8 cellular contexts compared by ENCODE assay signal in the genomic region with DNA sequence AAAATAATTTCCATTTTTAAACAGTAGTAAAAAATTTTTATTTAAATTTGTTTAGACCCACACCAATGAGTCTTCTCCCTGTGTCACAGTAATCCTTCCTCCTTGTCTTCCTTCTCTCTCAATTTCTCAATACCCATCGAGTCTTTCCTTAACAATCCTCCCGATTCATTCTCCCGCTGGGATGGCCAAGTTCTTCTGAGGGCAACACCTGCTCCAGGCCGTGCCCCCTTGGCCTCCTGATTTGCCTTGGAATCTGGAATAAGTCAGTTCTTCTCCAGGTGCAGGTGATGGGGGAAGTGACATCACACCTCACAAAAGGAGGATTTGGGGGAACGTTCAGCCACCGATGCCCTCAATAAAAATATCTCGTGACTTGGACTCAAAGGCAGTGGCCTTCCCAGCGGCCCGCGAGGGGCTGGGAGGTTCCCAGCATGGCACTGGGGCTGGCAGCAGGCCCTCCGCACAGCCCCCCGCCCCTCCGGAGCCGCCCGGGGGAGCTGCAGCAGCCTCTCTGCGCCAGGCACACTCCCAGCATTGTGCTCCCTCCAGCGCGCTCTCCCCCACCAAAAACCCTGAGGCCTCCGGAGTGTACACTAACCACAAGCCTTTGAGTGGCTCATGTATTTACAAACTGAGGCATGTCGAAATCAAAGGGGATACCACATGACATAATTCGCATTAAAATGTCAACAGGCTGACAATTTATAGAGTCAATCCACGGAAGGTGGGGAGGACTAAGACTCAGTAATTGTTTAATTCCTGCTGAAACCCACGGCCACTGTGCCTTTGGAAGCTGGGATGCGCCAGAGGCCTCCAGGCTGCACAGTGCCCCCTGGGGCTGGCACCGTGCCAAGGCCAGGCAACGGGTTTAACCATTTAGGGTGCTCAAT.
DNase-seq lines count a peak whose midpoint lies in the region; ATAC-seq and TF ChIP-seq lines count a peak whose summit lies in the region.

No MANE protein-coding gene starts in this region.

- no peaks in the 10 kb centered on the region for H3K9me2 ChIP-seq in PC-3 (replicated peaks; ENCODE audit: low read length)

- peak overlapping the region; percentile 49 for H2AFZ ChIP-seq in PC-3 (ENCODE audit: low read length)

- TF ChIP-seq CTCF in A673 (conservative IDR thresholded peaks at IDR 0.05; ENCODE audit: low read depth, low read length) = 0 out of 2 replicates have a peak, but pooled peaks have one; percentile 22
- TF ChIP-seq CTCF in PC-3 (conservative IDR thresholded peaks at IDR 0.05; ENCODE audit: low read depth, low read length) = no peak
- TF ChIP-seq CTCF in fibroblast of the aortic adventitia (IDR thresholded peaks at IDR 0.05; ENCODE audit: insufficient read depth, low read length) = no peak

- DNase-seq in A673 (ENCODE audit: low spot score) (peak; percentile 93), HT1080 (ENCODE audit: low read depth) (peak; percentile 32), PC-3 (peak; percentile 96), fibroblast of the aortic adventitia (ENCODE audit: low read depth) (peak; percentile 16), globus pallidus (ENCODE audit: low spot score) (no peak), cerebellum (ENCODE audit: low spot score) (no peak)
- DNase-seq in activated T-cell treated with anti-CD3 and anti-CD28 coated beads, Interleukin-2, amount 50 U/mL, for 4 hours = no peak
- no peak for DNase-seq in activated CD4-positive, alpha-beta memory T cell treated with anti-CD3 and anti-CD28 coated beads for 36 hours

- H3K36me3 Mint-ChIP-seq in activated T-cell treated with anti-CD3 and anti-CD28 coated beads, Interleukin-2, amount 50 U/mL, for 4 hours (ENCODE audit: insufficient read depth) = no peaks in the 10 kb centered on the region
- H3K36me3 Mint-ChIP-seq in activated CD4-positive, alpha-beta memory T cell treated with anti-CD3 and anti-CD28 coated beads for 36 hours = no peaks in the 10 kb centered on the region

- H3K36me3 ChIP-seq in A673 (ENCODE audit: insufficient read depth, low read length, poor library complexity, severe bottlenecking) (no peaks in the 10 kb centered on the region), PC-3 (ENCODE audit: low read depth, low read length) (no peaks in the 10 kb centered on the region)

- intact Hi-C loops in A673 (cut with micrococcal nuclease; ENCODE audit: unreplicated experiment) (no loop called here), PC-3 (cut with micrococcal nuclease) (loop anchor here (5.0 kb wide), 2 partner anchors 50 to 120 kb away; a partner anchor contains a TSS)
- intact Hi-C loops in activated CD4-positive, alpha-beta memory T cell treated with anti-CD3 and anti-CD28 coated beads for 36 hours (cut with micrococcal nuclease) = no loop called here

- POLR2A ChIA-PET in A673 (lab: Charles Lee; ENCODE audit: low non-redundant PET) (no interaction called here), PC-3 (lab: Charles Lee; ENCODE audit: unreplicated experiment) (no interaction called here)
- POLR2A ChIA-PET in activated CD4-positive, alpha-beta memory T cell treated with anti-CD3 and anti-CD28 coated beads for 36 hours (lab: Charles Lee) = no interaction called here

- BruUV-seq in A673 (replicated peaks; lab: Mats Ljungman, UMichigan) (no TSS peak), PC-3 (replicated peaks; lab: Mats Ljungman, UMichigan) (no TSS peak)

- H3K27ac ChIP-seq in A673 (ENCODE audit: low read depth, low read length, poor library complexity, severe bottlenecking) (peak overlapping the region; percentile 55), PC-3 (ENCODE audit: low read length) (peak overlapping the region; percentile 92)

- H3K4me2 ChIP-seq in PC-3 (ENCODE audit: low read length) = peak overlapping the region; percentile 85

- ATAC-seq in PC-3 = peak; percentile 94
- no peak for ATAC-seq in activated T-cell treated with anti-CD3 and anti-CD28 coated beads, Interleukin-2, amount 50 U/mL, for 4 hours

- H3K4me1 Mint-ChIP-seq in activated T-cell treated with anti-CD3 and anti-CD28 coated beads, Interleukin-2, amount 50 U/mL, for 4 hours (ENCODE audit: low read depth) = peaks cover 7% of the 10 kb centered on the region
- H3K4me1 Mint-ChIP-seq in activated CD4-positive, alpha-beta memory T cell treated with anti-CD3 and anti-CD28 coated beads for 36 hours (ENCODE audit: low read depth) = no peaks in the 10 kb centered on the region

- peak overlapping the region; percentile 67 for H3K9ac ChIP-seq in PC-3 (ENCODE audit: low read length)

- CTCF ChIA-PET in A673 (lab: Charles Lee) (no interaction called here), PC-3 (lab: Charles Lee) (no interaction called here)
- CTCF ChIA-PET in activated CD4-positive, alpha-beta memory T cell treated with anti-CD3 and anti-CD28 coated beads for 36 hours (lab: Charles Lee) = no interaction called here

- no peak overlapping the region for H3K4me3 Mint-ChIP-seq in activated T-cell treated with anti-CD3 and anti-CD28 coated beads, Interleukin-2, amount 50 U/mL, for 4 hours
- H3K4me3 Mint-ChIP-seq in activated CD4-positive, alpha-beta memory T cell treated with anti-CD3 and anti-CD28 coated beads for 36 hours = no peak overlapping the region

- H3K4me1 ChIP-seq in A673 (ENCODE audit: insufficient read depth, low read length, poor library complexity, severe bottlenecking) (peaks cover 68% of the 10 kb centered on the region), PC-3 (ENCODE audit: insufficient read depth, low read length) (peaks cover 44% of the 10 kb centered on the region)

- no peak overlapping the region for H3K27ac Mint-ChIP-seq in activated CD4-positive, alpha-beta memory T cell treated with anti-CD3 and anti-CD28 coated beads for 36 hours

- H3F3A ChIP-seq in PC-3 (ENCODE audit: low read length, unreplicated experiment) = no peaks in the 10 kb centered on the region

- H4K20me1 ChIP-seq in PC-3 (ENCODE audit: low read length) = no peaks in the 10 kb centered on the region

- H3K4me3 ChIP-seq in A673 (ENCODE audit: low read depth, low read length, poor library complexity, severe bottlenecking) (peak overlapping the region; percentile 7), PC-3 (ENCODE audit: low read length) (peak overlapping the region; percentile 62), fibroblast of the aortic adventitia (ENCODE audit: low read depth, low read length) (no peak overlapping the region)

- H3K79me2 ChIP-seq in PC-3 (ENCODE audit: low read length) = peaks cover 35% of the 10 kb centered on the region

- H3K9me3 ChIP-seq in A673 (ENCODE audit: low read depth, low read length, poor library complexity, severe bottlenecking) (no peaks in the 10 kb centered on the region), PC-3 (ENCODE audit: low read length) (no peaks in the 10 kb centered on the region)

- H3K27me3 Mint-ChIP-seq in activated T-cell treated with anti-CD3 and anti-CD28 coated beads, Interleukin-2, amount 50 U/mL, for 4 hours (ENCODE audit: low read depth) = no peaks in the 10 kb centered on the region
- H3K27me3 Mint-ChIP-seq in activated CD4-positive, alpha-beta memory T cell treated with anti-CD3 and anti-CD28 coated beads for 36 hours = no peaks in the 10 kb centered on the region

- H3K9me3 Mint-ChIP-seq in activated T-cell treated with anti-CD3 and anti-CD28 coated beads, Interleukin-2, amount 50 U/mL, for 4 hours = no peaks in the 10 kb centered on the region
- H3K9me3 Mint-ChIP-seq in activated CD4-positive, alpha-beta memory T cell treated with anti-CD3 and anti-CD28 coated beads for 36 hours = no peaks in the 10 kb centered on the region

- H3K27me3 ChIP-seq in A673 (replicated peaks; ENCODE audit: insufficient read depth, low read depth, low read length, poor library complexity) = no peaks in the 10 kb centered on the region
- H3K27me3 ChIP-seq in PC-3 (ENCODE audit: low read length) = no peaks in the 10 kb centered on the region

Comparison
In these comparisons a context has a peak if more than half of its experiments do, and no peak if none do; other contexts are left out.
1. DNase-seq: peak in A673 (single experiment), HT1080 (single experiment), PC-3 (single experiment) and fibroblast of the aortic adventitia (single experiment); none in activated T-cell treated with anti-CD3 and anti-CD28 coated beads, Interleukin-2, amount 50 U/mL, for 4 hours (single experiment), activated CD4-positive, alpha-beta memory T cell treated with anti-CD3 and anti-CD28 coated beads for 36 hours (single experiment), globus pallidus (single experiment) and cerebellum (single experiment).